1 cellular context compared by ENCODE assay signal in the genomic region with DNA sequence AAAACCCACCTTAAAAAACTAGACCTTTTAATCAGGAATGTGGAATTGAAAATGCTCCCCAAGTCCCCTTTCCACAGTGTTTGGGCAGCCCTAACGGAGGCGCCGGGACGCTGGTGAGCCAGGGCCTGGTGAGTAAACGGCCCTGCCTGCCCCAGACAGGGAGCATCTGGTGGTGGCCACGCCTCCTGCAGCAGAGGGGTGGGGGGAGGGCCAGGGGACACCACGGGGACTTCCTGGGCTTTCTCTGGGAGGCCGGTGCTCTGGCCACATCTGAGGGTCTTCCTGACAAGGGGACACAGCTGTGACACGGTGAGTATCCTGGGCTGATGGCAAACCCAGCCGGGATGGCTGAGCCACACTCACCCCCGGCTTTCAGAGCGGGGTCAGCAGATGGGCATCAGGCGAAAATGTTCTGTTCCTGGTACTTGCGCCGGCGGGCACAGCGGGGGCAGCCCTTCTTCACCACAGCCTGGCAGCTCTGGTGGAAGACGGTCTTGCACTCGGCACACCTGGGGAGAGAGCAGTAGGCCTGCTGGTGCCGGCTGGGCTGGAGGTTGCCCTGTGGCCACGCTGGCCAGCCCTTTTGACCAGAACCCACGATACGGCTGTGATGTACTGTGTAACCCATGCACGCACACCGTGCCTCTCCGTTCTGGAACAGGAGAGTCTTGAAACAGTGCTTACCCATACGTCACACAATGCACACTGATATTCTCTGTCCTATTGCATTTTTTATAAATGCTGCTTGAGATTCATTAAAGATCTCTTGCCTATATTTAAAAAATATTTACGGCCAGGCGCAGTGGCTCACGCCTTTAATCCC.
TF ChIP-seq lines count a peak whose summit lies in the region.

No MANE protein-coding gene starts in this region.

TF ChIP-seq in GM23338, 12 proteins besides CTCF, POLR2A, EP300 and RAD21:
- TF ChIP-seq ZNF331 (CRISPR knock-in tag; IDR thresholded peaks at IDR 0.05; ENCODE audit: low read depth): no peak
- TF ChIP-seq NANOG (IDR thresholded peaks at IDR 0.05; ENCODE audit: borderline replicate concordance): no peak
- TF ChIP-seq STAT1 (IDR thresholded peaks at IDR 0.05; ENCODE audit: unreplicated experiment): no peak
- TF ChIP-seq ZNF114 (CRISPR knock-in tag; IDR thresholded peaks at IDR 0.05): no peak
- no peak for TF ChIP-seq EZH2 (IDR thresholded peaks at IDR 0.05; ENCODE audit: low read depth, unreplicated experiment)
- no peak for TF ChIP-seq JUNB (IDR thresholded peaks at IDR 0.05; ENCODE audit: unreplicated experiment)
TF ChIP-seq in GM23338: peak in this region for 0.
